Comparison of ENCODE assay signal across 1 cellular context in the genomic region with DNA sequence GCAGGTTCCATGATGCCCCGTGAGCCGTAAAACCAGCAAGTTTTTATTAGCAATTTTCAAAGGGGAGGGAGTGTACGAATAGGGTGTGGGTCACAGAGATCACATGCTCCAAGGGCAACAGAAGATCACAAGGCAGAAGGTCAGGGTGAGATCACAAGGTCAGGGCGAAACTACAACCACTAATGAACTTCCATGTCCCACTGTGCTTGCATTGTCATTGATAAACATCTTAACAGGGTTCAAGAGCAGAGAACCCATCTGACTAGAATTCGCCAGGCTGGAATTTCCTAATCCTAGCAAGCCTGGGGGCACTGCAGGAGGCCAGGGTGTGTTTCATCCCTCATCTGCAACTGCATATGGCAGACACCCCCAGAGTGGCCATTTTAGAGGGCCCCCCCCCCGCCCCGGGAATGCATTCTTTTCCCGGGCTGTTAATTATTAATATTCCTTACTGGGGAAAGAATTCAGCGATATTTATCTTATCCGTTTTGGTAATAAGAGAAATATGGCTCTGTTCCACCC.
TF ChIP-seq lines count a peak whose summit lies in the region.

No MANE protein-coding gene starts in this region.

TF ChIP-seq in HepG2, 621 proteins besides CTCF, POLR2A, EP300 and RAD21:
- peak; percentile 61; the same call in 1 of the 2 replicates for TF ChIP-seq ESRRA (CRISPR knock-in tag; IDR thresholded peaks at IDR 0.05; ENCODE audit: low read depth)
